12 cellular contexts compared by ENCODE assay signal in genomic region chr20:35327074-35327976, GRCh38. TPM values are rescaled to one million over a fixed set of nuclear protein-coding genes. Genes with fewer than 3 reads are reported as not detected.
DNase-seq lines count a peak whose midpoint lies in the region; FAIRE-seq and TF ChIP-seq lines count a peak whose summit lies in the region.
"Had no signal": no experiment of that assay in that cellular context is flagged by ENCODE, and none has a peak within 500 bp of the region (broad histone marks: within the 10 kb centered on the region; RNA-seq: fewer than 3 reads in every experiment).

No MANE protein-coding gene starts in this region.

- H3K27ac Mint-ChIP-seq in CD4-positive, alpha-beta memory T cell = no peak overlapping the region
- H3K27ac Mint-ChIP-seq: naive thymus-derived CD8-positive, alpha-beta T cell had no signal

- H3K4me3 ChIP-seq in adrenal gland = no peak overlapping the region
- H3K4me3 ChIP-seq in liver (ENCODE audit: low read depth in 1 of 3, low read length in 3 of 3) = no peak overlapping the region
- no peak overlapping the region for H3K4me3 ChIP-seq in CD4-positive, alpha-beta memory T cell (ENCODE audit: low read length in 2 of 2)
- no peak overlapping the region for H3K4me3 ChIP-seq in kidney (ENCODE audit: low read length in 2 of 2)
- H3K4me3 ChIP-seq: testis had no signal

- peaks cover 3 to 17% of the 10 kb centered on the region in 2 donors for H3K36me3 Mint-ChIP-seq in CD4-positive, alpha-beta memory T cell

- POLR2A ChIA-PET in CD4-positive, alpha-beta memory T cell (lab: Charles Lee; ENCODE audit: partially characterized antibody) = no interaction called here

- intact Hi-C loops in adrenal gland (cut with DNase I) = no loop called here
- intact Hi-C loops in CD4-positive, alpha-beta memory T cell (cut with micrococcal nuclease) = no loop called here
- intact Hi-C loops in kidney (cut with DNase I) = no loop called here

- TF ChIP-seq POLR2A in adrenal gland (IDR thresholded peaks at IDR 0.05) = no peak

- no peak for FAIRE-seq in kidney (lab: Jason Lieb, UNC)

- CTCF ChIA-PET in CD4-positive, alpha-beta memory T cell (lab: Charles Lee; ENCODE audit: partially characterized antibody) = no interaction called here

- no peak overlapping the region for H3K9ac ChIP-seq in liver (ENCODE audit: low read depth in 1 of 2, low read length in 2 of 2)
- no peak overlapping the region for H3K9ac ChIP-seq in kidney (ENCODE audit: low read length in 2 of 2)

- no peaks in the 10 kb centered on the region for H3K9me3 ChIP-seq in adrenal gland (replicated peaks in 1 of 3)
- no peaks in the 10 kb centered on the region for H3K9me3 ChIP-seq in liver (ENCODE audit: control insufficient read depth in 4 of 4, low read length in 3 of 4)
- no peaks in the 10 kb centered on the region for H3K9me3 ChIP-seq in CD4-positive, alpha-beta memory T cell (ENCODE audit: control insufficient read depth in 1 of 2, low read length in 2 of 2)
- no peaks in the 10 kb centered on the region for H3K9me3 ChIP-seq in kidney (ENCODE audit: control insufficient read depth in 1 of 2, low read length in 2 of 2)
- H3K9me3 ChIP-seq: testis had no signal

- no peaks in the 10 kb centered on the region for H3K27me3 Mint-ChIP-seq in CD4-positive, alpha-beta memory T cell
- H3K27me3 Mint-ChIP-seq: naive thymus-derived CD8-positive, alpha-beta T cell had no signal

- no peaks in the 10 kb centered on the region for H3K9me3 Mint-ChIP-seq in CD4-positive, alpha-beta memory T cell
- H3K9me3 Mint-ChIP-seq: naive thymus-derived CD8-positive, alpha-beta T cell had no signal

- H3K4me1 ChIP-seq in adrenal gland (replicated peaks in 1 of 2) (peaks cover 9 to 29% of the 10 kb centered on the region in 2 donors), liver (ENCODE audit: control insufficient read depth in 4 of 4, insufficient read depth in 4 of 4, low read length in 3 of 4) (peaks cover 6 to 34% (median 26%) of the 10 kb centered on the region in 4 donors), kidney (ENCODE audit: control insufficient read depth in 1 of 2, insufficient read depth in 1 of 2, low read depth in 1 of 2, low read length in 2 of 2) (peaks cover 6 to 10% of the 10 kb centered on the region in 2 donors)
- no peaks in the 10 kb centered on the region for H3K4me1 ChIP-seq in CD4-positive, alpha-beta memory T cell (ENCODE audit: insufficient read depth, low read length)
- H3K4me1 ChIP-seq: testis had no signal

- in situ Hi-C loops in ACHN (cut with HindIII; ENCODE audit: low pct_ligation_motif_present, low pct_unique_long_range_greater_than_20kb, low sequenced_read_pairs) = no loop called here

- 81 to 90% (median 85%) methylated on average over 4 of the region's 4 CpGs for WGBS in adrenal gland, 4 donors
- 62% methylated on average over 4 of the region's 4 CpGs for WGBS in liver

- peak; percentile 47 to 62 for TF ChIP-seq RAD21 in liver (IDR thresholded peaks at IDR 0.05)

- H3K27me3 ChIP-seq in adrenal gland (no peaks in the 10 kb centered on the region), liver (ENCODE audit: control insufficient read depth in 4 of 4, insufficient read depth in 4 of 4, low read length in 3 of 4) (no peaks in the 10 kb centered on the region)
- no peaks in the 10 kb centered on the region for H3K27me3 ChIP-seq in CD4-positive, alpha-beta memory T cell (ENCODE audit: insufficient read depth, low read length)
- H3K27me3 ChIP-seq: testis had no signal

- TF ChIP-seq CTCF in adrenal gland (IDR thresholded peaks at IDR 0.05) (no peak), liver (IDR thresholded peaks at IDR 0.05; ENCODE audit: low read depth, low read length, missing input control) (no peak), kidney (IDR thresholded peaks at IDR 0.05; ENCODE audit: borderline replicate concordance, extremely low read depth, insufficient read depth) (no peak)

- H3K27ac ChIP-seq in adrenal gland (peak overlapping the region in 4 of 5 donors; percentile 7 to 68 (median 38)), liver (ENCODE audit: low read depth in 1 of 2, low read length in 2 of 2) (peak overlapping the region; percentile 37 to 74), kidney (ENCODE audit: low read depth in 2 of 2, low read length in 2 of 2) (no peak overlapping the region)
- H3K27ac ChIP-seq in CD4-positive, alpha-beta memory T cell (ENCODE audit: low read depth, low read length) = no peak overlapping the region

- H3K4me3 Mint-ChIP-seq in CD4-positive, alpha-beta memory T cell = no peak overlapping the region
- H3K4me3 Mint-ChIP-seq: naive thymus-derived CD8-positive, alpha-beta T cell had no signal

- peak; percentile 27 for DNase-seq in ACHN
- peak; percentile 71 for DNase-seq in HuH-7.5 (ENCODE audit: low spot score)
- DNase-seq in adrenal gland = peak in 4 of 7 donors; percentile 34 to 72 (median 54)
- DNase-seq in CD4-positive, alpha-beta memory T cell = no peak
- no peak for DNase-seq in hippocampal formation (lab: John Stamatoyannopoulos, UW)
- no peak for DNase-seq in kidney
- DNase-seq in SKM-1 (lab: John Stamatoyannopoulos, UW; ENCODE audit: unreplicated experiment) = no peak
- DNase-seq: KG1; naive thymus-derived CD8-positive, alpha-beta T cell; NCI-H446 treated with DMSO at 0.1 percent for 48 hours; testis had no signal

- peaks cover 0 to 2% (median 0%) of the 10 kb centered on the region in 4 donors for H3K4me1 Mint-ChIP-seq in CD4-positive, alpha-beta memory T cell

- H3K36me3 ChIP-seq in adrenal gland (replicated peaks in 1 of 2) (no peaks in the 10 kb centered on the region), liver (ENCODE audit: control insufficient read depth in 4 of 4, insufficient read depth in 3 of 4, low read depth in 1 of 4, low read length in 3 of 4) (no peaks in the 10 kb centered on the region), kidney (ENCODE audit: control insufficient read depth in 1 of 2, insufficient read depth in 2 of 2, low read length in 2 of 2) (no peaks in the 10 kb centered on the region)
- no peaks in the 10 kb centered on the region for H3K36me3 ChIP-seq in CD4-positive, alpha-beta memory T cell (ENCODE audit: insufficient read depth, low read length)

TF ChIP-seq in liver, 16 proteins besides CTCF, POLR2A, EP300 and RAD21 (continues in another document):
- TF ChIP-seq GABPA (IDR thresholded peaks at IDR 0.05 in 1 of 2, conservative IDR thresholded peaks at IDR 0.05 in 1 of 2) = peak in 1 of 2 donors; percentile 62
- peak; percentile 89 for TF ChIP-seq REST (IDR thresholded peaks at IDR 0.05)
- TF ChIP-seq MAX (IDR thresholded peaks at IDR 0.05) = peak; percentile 78
- peak; percentile 100 for TF ChIP-seq HNF4A (conservative IDR thresholded peaks at IDR 0.05)
- TF ChIP-seq FOXA1 (IDR thresholded peaks at IDR 0.05) = peak; percentile 64
- TF ChIP-seq TAF1 (conservative IDR thresholded peaks at IDR 0.05) = no peak
- TF ChIP-seq JUND (IDR thresholded peaks at IDR 0.05) = peak; percentile 94 to 99
- TF ChIP-seq NR2F2 (IDR thresholded peaks at IDR 0.05) = peak; percentile 98
- peak; percentile 87 for TF ChIP-seq FOXA2 (IDR thresholded peaks at IDR 0.05)
- peak in 1 of 2 donors; percentile 68 for TF ChIP-seq EGR1 (IDR thresholded peaks at IDR 0.05; ENCODE audit: low read depth in 2 of 2)

RNA-seq across cellular contexts. Expression of gene FAM83C, which starts 35.1 kb away (rescaled TPM):
- total RNA-seq in adrenal gland (not detected), liver (under 1 TPM in 1 of 2 donors, not detected in 1; 0.05 TPM), kidney (not detected)
- polyA plus RNA-seq in adrenal gland (under 1 TPM in 1 of 3 donors, not detected in 2; 0.03 TPM), liver (not detected), kidney (ENCODE audit: insufficient read depth, low read depth, low replicate concordance) (not detected)
- total RNA-seq in CD4-positive, alpha-beta memory T cell = not detected
- polyA plus RNA-seq in CD4-positive, alpha-beta memory T cell = not detected
- total RNA-seq: naive thymus-derived CD8-positive, alpha-beta T cell had no signal
- polyA plus RNA-seq: naive thymus-derived CD8-positive, alpha-beta T cell had no signal

RNA-seq across cellular contexts. Expression of gene EIF6, which starts 42.8 kb away (rescaled TPM):
- total RNA-seq in adrenal gland (100 to 1,000 TPM in 4 of 8 donors, 10 to 100 TPM in 4; 56.7 to 222 (median 108) TPM), liver (10 to 100 TPM; 60.8 to 71.3 TPM), kidney (114 TPM)
- polyA plus RNA-seq in adrenal gland (100 to 1,000 TPM in 2 of 3 donors, 10 to 100 TPM in 1; 85.4 to 145 (median 112) TPM), liver (100 to 1,000 TPM; 140 to 160 TPM), kidney (ENCODE audit: insufficient read depth, low read depth, low replicate concordance) (254 TPM)
- 10 to 100 TPM; 44.0 to 52.3 TPM for total RNA-seq in CD4-positive, alpha-beta memory T cell
- 100 to 1,000 TPM; 148 to 189 TPM for polyA plus RNA-seq in CD4-positive, alpha-beta memory T cell

RNA-seq across cellular contexts. Expression of gene MMP24OS, which starts 49.4 kb away (rescaled TPM):
- total RNA-seq in adrenal gland (100 to 1,000 TPM in 2 of 8 donors, 10 to 100 TPM in 6; 24.8 to 141 (median 75.7) TPM), liver (1 to 10 TPM; 5.2 to 5.4 TPM), kidney (127 TPM)
- polyA plus RNA-seq in adrenal gland (100 to 1,000 TPM in 2 of 3 donors, 10 to 100 TPM in 1; 72.3 to 150 (median 144) TPM), liver (10 to 100 TPM; 15.2 to 16.0 TPM), kidney (ENCODE audit: insufficient read depth, low read depth, low replicate concordance) (248 TPM)
- 10 to 100 TPM; 76.6 to 91.6 TPM for total RNA-seq in CD4-positive, alpha-beta memory T cell
- polyA plus RNA-seq in CD4-positive, alpha-beta memory T cell = 10 to 100 TPM in 1 of 2 donors, 1 to 10 TPM in 1; 4.4 to 17.4 TPM

Comparison
In these comparisons a context has a peak if more than half of its experiments do, and no peak if none do; other contexts are left out.
1. DNase-seq: peak in ACHN (single experiment), HuH-7.5 (single experiment) and adrenal gland (4 of 7); none in CD4-positive, alpha-beta memory T cell (0 of 5), hippocampal formation (0 of 2), kidney (single experiment) and SKM-1 (single experiment).
2. H3K27ac ChIP-seq: peak in adrenal gland (4 of 5) and liver (2 of 2); none in CD4-positive, alpha-beta memory T cell (single experiment) and kidney (0 of 2).
3. RNA of gene MMP24OS, which starts 49.4 kb away (total RNA-seq): 127 TPM in kidney (single experiment), 24.8 to 141 TPM in adrenal gland and 76.6 to 91.6 TPM in CD4-positive, alpha-beta memory T cell; 5.2 to 5.4 TPM in liver; every median in the first group is over 4 times any median in the second.